In genomic region chr12:109510196-109510595, GRCh38 we compare ENCODE assay signal across 16 cellular contexts. TPM values are rescaled to one million over a fixed set of nuclear protein-coding genes. Genes with fewer than 3 reads are reported as not detected.
DNase-seq lines count a peak whose midpoint lies in the region; ATAC-seq and TF ChIP-seq lines count a peak whose summit lies in the region.
"Had no signal": no experiment of that assay in that cellular context is flagged by ENCODE, and none has a peak within 500 bp of the region (broad histone marks: within the 10 kb centered on the region; RNA-seq: fewer than 3 reads in every experiment).

No MANE protein-coding gene starts in this region.

- H3K4me1 ChIP-seq in cardiac muscle cell (ENCODE audit: low read depth) (peaks cover 15% of the 10 kb centered on the region), ovary (ENCODE audit: insufficient read depth) (peaks cover 15% of the 10 kb centered on the region)

- WGBS in ovary, 3 donors: 31 to 53% (median 36%) methylated on average over 15 of the region's 15 CpGs

- peak overlapping the region; percentile 57 for H3K27ac ChIP-seq in cardiac muscle cell
- H3K27ac ChIP-seq in ovary: no peak overlapping the region
- H3K27ac ChIP-seq: SJCRH30 had no signal

- intact Hi-C loops in ovary (cut with DNase I): loop anchor here in 1 of 4 donors (10.0 kb wide), 2 partner anchors 205 to 255 kb away; partner anchors contain the start of gene FAM222A

- no peak for TF ChIP-seq CTCF in cardiac muscle cell (IDR thresholded peaks at IDR 0.05; ENCODE audit: low read depth, low read length)
- no peak for TF ChIP-seq CTCF in ovary (IDR thresholded peaks at IDR 0.05)

- H3K9me3 ChIP-seq in cardiac muscle cell (ENCODE audit: low read depth): no peaks in the 10 kb centered on the region
- no peaks in the 10 kb centered on the region for H3K9me3 ChIP-seq in ovary
- H3K9me3 ChIP-seq: SJCRH30 had no signal

- no peak for ATAC-seq in GM18868 (IDR thresholded peaks at IDR 0.05; ENCODE audit: unreplicated experiment)

- H3K27me3 ChIP-seq in cardiac muscle cell (no peaks in the 10 kb centered on the region), ovary (no peaks in the 10 kb centered on the region)
- H3K27me3 ChIP-seq: SJCRH30 had no signal

- TF ChIP-seq EP300 in ovary (IDR thresholded peaks at IDR 0.05): no peak

- no peak for TF ChIP-seq POLR2A in ovary (IDR thresholded peaks at IDR 0.05)

- H3K4me3 ChIP-seq in cardiac muscle cell: no peak overlapping the region
- H3K4me3 ChIP-seq in ovary: no peak overlapping the region
- H3K4me3 ChIP-seq: SJCRH30 had no signal

- H3K36me3 ChIP-seq in cardiac muscle cell: peaks cover 58% of the 10 kb centered on the region
- no peaks in the 10 kb centered on the region for H3K36me3 ChIP-seq in ovary

- DNase-seq in NCI-H2081 (lab: John Stamatoyannopoulos, UW): peak; percentile 40 to 77
- no peak for DNase-seq in NCI-H2081 treated with DMSO at 0.1 percent for 48 hours (lab: John Stamatoyannopoulos, UW)
- DNase-seq in NCI-H2029 (lab: John Stamatoyannopoulos, UW): peak; percentile 76
- DNase-seq in cardiac muscle cell (ENCODE audit: low read depth in 1 of 2, low spot score in 1 of 2): no peak
- peak in 3 of 5 donors; percentile 54 to 65 (median 54) for DNase-seq in ovary
- no peak for DNase-seq in NCI-H82 treated with DMSO at 0.1 percent for 48 hours (lab: John Stamatoyannopoulos, UW; ENCODE audit: unreplicated experiment)
- no peak for DNase-seq in NCI-H2196 treated with DMSO at 0.1 percent for 48 hours (lab: John Stamatoyannopoulos, UW; ENCODE audit: unreplicated experiment)
- DNase-seq: C1 segment of cervical spinal cord, DMS153, H7, IMR-90, Kasumi-1, NCI-H1694 treated with DMSO at 0.1 percent for 48 hours, NCI-H82, SJCRH30 had no signal

RNA-seq across cellular contexts. Expression of gene UBE3B, which starts 32.8 kb away (rescaled TPM):
- 44.3 and 73.5 TPM in 2 replicates for total RNA-seq in cardiac muscle cell
- 35.5 and 36.7 TPM in 2 replicates for polyA plus RNA-seq in cardiac muscle cell
- 10 to 100 TPM; 21.9 to 53.4 (median 33.5) TPM for total RNA-seq in ovary
- polyA plus RNA-seq in ovary: 10 to 100 TPM; 12.1 to 27.8 TPM

RNA-seq across cellular contexts. Expression of gene KCTD10, which starts 33.1 kb away (rescaled TPM):
- 64.4 and 102 TPM in 2 replicates for total RNA-seq in cardiac muscle cell
- 64.5 and 95.7 TPM in 2 replicates for polyA plus RNA-seq in cardiac muscle cell
- 10 to 100 TPM; 21.9 to 47.9 (median 38.0) TPM for total RNA-seq in ovary
- polyA plus RNA-seq in ovary: 10 to 100 TPM; 21.6 to 70.6 TPM

Comparison
In these comparisons a context has a peak if more than half of its experiments do, and no peak if none do; other contexts are left out.
1. DNase-seq: peak in NCI-H2081 (2 of 2), NCI-H2029 (single experiment) and ovary (3 of 5); none in NCI-H2081 treated with DMSO at 0.1 percent for 48 hours (single experiment), cardiac muscle cell (0 of 2), NCI-H82 treated with DMSO at 0.1 percent for 48 hours (single experiment) and NCI-H2196 treated with DMSO at 0.1 percent for 48 hours (single experiment).